1 cellular context compared by ENCODE assay signal in the genomic region with DNA sequence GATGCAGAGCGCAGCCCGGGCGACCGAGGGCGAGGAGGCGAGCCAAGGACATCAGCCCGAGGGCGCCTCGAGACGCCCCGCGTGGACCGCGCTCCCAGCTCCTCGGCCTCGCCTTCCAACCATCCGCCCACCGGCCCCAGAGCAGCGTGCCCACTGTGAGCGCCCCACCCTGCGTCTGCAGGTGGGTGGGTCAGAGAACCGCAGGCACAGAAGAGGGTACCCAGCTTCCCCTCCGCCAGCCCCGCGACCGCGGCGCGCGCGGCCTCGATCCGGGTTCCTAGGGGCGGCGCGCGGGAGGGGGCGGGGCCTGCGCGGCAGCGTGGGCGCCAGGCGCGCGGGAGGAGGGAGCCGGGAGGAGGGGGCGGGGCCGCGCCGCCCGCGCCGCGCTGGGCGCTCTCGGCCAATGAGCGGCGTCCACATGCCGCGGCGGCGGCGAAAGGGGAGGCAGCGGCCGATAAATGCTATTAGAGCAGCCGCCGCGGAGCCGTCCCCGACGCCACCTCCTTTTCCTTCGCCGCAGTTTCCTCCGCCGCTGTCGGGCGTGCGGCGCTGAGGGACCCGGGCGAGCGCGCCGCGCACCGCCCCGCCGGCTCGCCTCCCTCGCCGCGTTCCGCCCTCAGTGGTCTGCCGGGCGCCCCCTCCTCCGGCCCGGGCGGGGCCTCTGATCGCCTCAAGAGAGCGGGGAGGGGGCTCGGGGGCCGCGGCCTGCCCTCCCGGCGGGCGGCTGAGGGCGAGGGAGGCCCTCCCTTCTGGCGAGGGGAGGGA.
A peak's percentile ranks its signal among the peaks of the same experiment; 100 is the strongest.
TF ChIP-seq lines count a peak whose summit lies in the region.

A gene (plus strand): TSS at position 464 of the 765 bp plus-strand sequence. CDS start 543 bp downstream, outside the sequence.

TF ChIP-seq in HepG2, 621 proteins besides CTCF, POLR2A, EP300 and RAD21 (continued from another document and continues in another):
- TF ChIP-seq, protein P1, sequence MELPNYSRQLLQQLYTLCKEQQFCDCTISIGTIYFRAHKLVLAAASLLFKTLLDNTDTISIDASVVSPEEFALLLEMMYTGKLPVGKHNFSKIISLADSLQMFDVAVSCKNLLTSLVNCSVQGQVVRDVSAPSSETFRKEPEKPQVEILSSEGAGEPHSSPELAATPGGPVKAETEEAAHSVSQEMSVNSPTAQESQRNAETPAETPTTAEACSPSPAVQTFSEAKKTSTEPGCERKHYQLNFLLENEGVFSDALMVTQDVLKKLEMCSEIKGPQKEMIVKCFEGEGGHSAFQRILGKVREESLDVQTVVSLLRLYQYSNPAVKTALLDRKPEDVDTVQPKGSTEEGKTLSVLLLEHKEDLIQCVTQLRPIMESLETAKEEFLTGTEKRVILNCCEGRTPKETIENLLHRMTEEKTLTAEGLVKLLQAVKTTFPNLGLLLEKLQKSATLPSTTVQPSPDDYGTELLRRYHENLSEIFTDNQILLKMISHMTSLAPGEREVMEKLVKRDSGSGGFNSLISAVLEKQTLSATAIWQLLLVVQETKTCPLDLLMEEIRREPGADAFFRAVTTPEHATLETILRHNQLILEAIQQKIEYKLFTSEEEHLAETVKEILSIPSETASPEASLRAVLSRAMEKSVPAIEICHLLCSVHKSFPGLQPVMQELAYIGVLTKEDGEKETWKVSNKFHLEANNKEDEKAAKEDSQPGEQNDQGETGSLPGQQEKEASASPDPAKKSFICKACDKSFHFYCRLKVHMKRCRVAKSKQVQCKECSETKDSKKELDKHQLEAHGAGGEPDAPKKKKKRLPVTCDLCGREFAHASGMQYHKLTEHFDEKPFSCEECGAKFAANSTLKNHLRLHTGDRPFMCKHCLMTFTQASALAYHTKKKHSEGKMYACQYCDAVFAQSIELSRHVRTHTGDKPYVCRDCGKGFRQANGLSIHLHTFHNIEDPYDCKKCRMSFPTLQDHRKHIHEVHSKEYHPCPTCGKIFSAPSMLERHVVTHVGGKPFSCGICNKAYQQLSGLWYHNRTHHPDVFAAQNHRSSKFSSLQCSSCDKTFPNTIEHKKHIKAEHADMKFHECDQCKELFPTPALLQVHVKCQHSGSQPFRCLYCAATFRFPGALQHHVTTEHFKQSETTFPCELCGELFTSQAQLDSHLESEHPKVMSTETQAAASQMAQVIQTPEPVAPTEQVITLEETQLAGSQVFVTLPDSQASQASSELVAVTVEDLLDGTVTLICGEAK (IDR thresholded peaks at IDR 0.05), result no peak
- TF ChIP-seq, protein P1 (CRISPR knock-in tag; IDR thresholded peaks at IDR 0.05), result peak; percentile 51; the same call in 1 of the 2 replicates
- TF ChIP-seq, protein P2, sequence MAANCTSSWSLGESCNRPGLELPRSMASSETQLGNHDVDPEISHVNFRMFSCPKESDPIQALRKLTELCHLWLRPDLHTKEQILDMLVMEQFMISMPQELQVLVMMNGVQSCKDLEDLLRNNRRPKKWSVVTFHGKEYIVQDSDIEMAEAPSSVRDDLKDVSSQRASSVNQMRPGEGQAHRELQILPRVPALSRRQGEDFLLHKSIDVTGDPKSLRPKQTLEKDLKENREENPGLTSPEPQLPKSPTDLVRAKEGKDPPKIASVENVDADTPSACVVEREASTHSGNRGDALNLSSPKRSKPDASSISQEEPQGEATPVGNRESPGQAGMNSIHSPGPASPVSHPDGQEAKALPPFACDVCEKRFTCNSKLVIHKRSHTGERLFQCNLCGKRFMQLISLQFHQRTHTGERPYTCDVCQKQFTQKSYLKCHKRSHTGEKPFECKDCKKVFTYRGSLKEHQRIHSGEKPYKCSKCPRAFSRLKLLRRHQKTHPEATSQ (CRISPR knock-in tag; IDR thresholded peaks at IDR 0.05; ENCODE audit: borderline replicate concordance), result no peak
- TF ChIP-seq ZNF354B (CRISPR knock-in tag; IDR thresholded peaks at IDR 0.05) (no peak), NFYC (CRISPR knock-in tag; IDR thresholded peaks at IDR 0.05) (peak; percentile 44; the same call in 1 of the 2 replicates), KDM3A (CRISPR knock-in tag; IDR thresholded peaks at IDR 0.05; ENCODE audit: low read depth) (0 out of 2 replicates have a peak, but pooled peaks have one; percentile 23), ZNF510 (CRISPR knock-in tag; IDR thresholded peaks at IDR 0.05; ENCODE audit: low read depth) (no peak), U2AF1 (optimal IDR thresholded peaks at IDR 0.05; ENCODE audit: low read depth, low read length) (no peak), ZNF329 (CRISPR knock-in tag; IDR thresholded peaks at IDR 0.05; ENCODE audit: low read depth) (peak; percentile 68), EHMT2 (IDR thresholded peaks at IDR 0.05; ENCODE audit: borderline replicate concordance, low read depth, low read length) (no peak), KLF16 (CRISPR knock-in tag; IDR thresholded peaks at IDR 0.05) (no peak; a peak in 1 of 4 replicates), RBFOX2 (IDR thresholded peaks at IDR 0.05; ENCODE audit: low read depth, low read length) (peak; percentile 89), PLRG1 (conservative IDR thresholded peaks at IDR 0.05) (no peak), SAFB2 (CRISPR knock-in tag; IDR thresholded peaks at IDR 0.05; ENCODE audit: borderline replicate concordance, low read depth) (0 out of 2 replicates have a peak, but pooled peaks have one; percentile 16), IKZF4 (CRISPR knock-in tag; IDR thresholded peaks at IDR 0.05; ENCODE audit: borderline replicate concordance, low read depth, not compliant biosample characterization) (no peak), ZNF282 (IDR thresholded peaks at IDR 0.05; ENCODE audit: partially characterized antibody) (no peak), ZNF674 (CRISPR knock-in tag; IDR thresholded peaks at IDR 0.05; ENCODE audit: low read depth) (peak; percentile 51; the same call in 1 of the 2 replicates), IRX3 (CRISPR knock-in tag; IDR thresholded peaks at IDR 0.05; ENCODE audit: borderline replicate concordance, low read depth) (peak; percentile 25; the same call in 1 of the 2 replicates), MAZ (IDR thresholded peaks at IDR 0.05; ENCODE audit: borderline replicate concordance, low read depth, low read length) (no peak), MAZ (CRISPR knock-in tag; IDR thresholded peaks at IDR 0.05; ENCODE audit: low read depth) (peak; percentile 59), MATR3 (CRISPR knock-in tag; IDR thresholded peaks at IDR 0.05) (no peak), ZNF746 (CRISPR knock-in tag; IDR thresholded peaks at IDR 0.05) (0 out of 2 replicates have a peak, but pooled peaks have one; percentile 2), FIP1L1 (IDR thresholded peaks at IDR 0.05; ENCODE audit: borderline replicate concordance, insufficient read depth, low read depth, low read length) (no peak), CEBPG (CRISPR knock-in tag; IDR thresholded peaks at IDR 0.05) (no peak), HDAC1 (CRISPR knock-in tag; IDR thresholded peaks at IDR 0.05) (peak; percentile 49; the same call in 1 of the 2 replicates), NFRKB (IDR thresholded peaks at IDR 0.05) (no peak), CBX5 (CRISPR knock-in tag; IDR thresholded peaks at IDR 0.05; ENCODE audit: borderline replicate concordance) (no peak), SALL2 (CRISPR knock-in tag; IDR thresholded peaks at IDR 0.05) (peak; percentile 43; the same call in 1 of the 2 replicates)
- TF ChIP-seq, protein P3, sequence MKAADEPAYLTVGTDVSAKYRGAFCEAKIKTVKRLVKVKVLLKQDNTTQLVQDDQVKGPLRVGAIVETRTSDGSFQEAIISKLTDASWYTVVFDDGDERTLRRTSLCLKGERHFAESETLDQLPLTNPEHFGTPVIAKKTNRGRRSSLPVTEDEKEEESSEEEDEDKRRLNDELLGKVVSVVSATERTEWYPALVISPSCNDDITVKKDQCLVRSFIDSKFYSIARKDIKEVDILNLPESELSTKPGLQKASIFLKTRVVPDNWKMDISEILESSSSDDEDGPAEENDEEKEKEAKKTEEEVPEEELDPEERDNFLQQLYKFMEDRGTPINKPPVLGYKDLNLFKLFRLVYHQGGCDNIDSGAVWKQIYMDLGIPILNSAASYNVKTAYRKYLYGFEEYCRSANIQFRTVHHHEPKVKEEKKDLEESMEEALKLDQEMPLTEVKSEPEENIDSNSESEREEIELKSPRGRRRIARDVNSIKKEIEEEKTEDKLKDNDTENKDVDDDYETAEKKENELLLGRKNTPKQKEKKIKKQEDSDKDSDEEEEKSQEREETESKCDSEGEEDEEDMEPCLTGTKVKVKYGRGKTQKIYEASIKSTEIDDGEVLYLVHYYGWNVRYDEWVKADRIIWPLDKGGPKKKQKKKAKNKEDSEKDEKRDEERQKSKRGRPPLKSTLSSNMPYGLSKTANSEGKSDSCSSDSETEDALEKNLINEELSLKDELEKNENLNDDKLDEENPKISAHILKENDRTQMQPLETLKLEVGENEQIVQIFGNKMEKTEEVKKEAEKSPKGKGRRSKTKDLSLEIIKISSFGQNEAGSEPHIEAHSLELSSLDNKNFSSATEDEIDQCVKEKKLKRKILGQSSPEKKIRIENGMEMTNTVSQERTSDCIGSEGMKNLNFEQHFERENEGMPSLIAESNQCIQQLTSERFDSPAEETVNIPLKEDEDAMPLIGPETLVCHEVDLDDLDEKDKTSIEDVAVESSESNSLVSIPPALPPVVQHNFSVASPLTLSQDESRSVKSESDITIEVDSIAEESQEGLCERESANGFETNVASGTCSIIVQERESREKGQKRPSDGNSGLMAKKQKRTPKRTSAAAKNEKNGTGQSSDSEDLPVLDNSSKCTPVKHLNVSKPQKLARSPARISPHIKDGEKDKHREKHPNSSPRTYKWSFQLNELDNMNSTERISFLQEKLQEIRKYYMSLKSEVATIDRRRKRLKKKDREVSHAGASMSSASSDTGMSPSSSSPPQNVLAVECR (CRISPR knock-in tag; IDR thresholded peaks at IDR 0.05; ENCODE audit: borderline replicate concordance), result peak; percentile 60; the same call in 1 of the 2 replicates
- TF ChIP-seq, protein P4, sequence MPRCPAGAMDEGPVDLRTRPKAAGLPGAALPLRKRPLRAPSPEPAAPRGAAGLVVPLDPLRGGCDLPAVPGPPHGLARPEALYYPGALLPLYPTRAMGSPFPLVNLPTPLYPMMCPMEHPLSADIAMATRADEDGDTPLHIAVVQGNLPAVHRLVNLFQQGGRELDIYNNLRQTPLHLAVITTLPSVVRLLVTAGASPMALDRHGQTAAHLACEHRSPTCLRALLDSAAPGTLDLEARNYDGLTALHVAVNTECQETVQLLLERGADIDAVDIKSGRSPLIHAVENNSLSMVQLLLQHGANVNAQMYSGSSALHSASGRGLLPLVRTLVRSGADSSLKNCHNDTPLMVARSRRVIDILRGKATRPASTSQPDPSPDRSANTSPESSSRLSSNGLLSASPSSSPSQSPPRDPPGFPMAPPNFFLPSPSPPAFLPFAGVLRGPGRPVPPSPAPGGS (CRISPR knock-in tag; IDR thresholded peaks at IDR 0.05), result peak; percentile 66; the same call in 1 of the 2 replicates
- TF ChIP-seq, protein P5, sequence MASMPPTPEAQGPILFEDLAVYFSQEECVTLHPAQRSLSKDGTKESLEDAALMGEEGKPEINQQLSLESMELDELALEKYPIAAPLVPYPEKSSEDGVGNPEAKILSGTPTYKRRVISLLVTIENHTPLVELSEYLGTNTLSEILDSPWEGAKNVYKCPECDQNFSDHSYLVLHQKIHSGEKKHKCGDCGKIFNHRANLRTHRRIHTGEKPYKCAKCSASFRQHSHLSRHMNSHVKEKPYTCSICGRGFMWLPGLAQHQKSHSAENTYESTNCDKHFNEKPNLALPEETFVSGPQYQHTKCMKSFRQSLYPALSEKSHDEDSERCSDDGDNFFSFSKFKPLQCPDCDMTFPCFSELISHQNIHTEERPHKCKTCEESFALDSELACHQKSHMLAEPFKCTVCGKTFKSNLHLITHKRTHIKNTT (CRISPR knock-in tag; IDR thresholded peaks at IDR 0.05), result no peak
- TF ChIP-seq, protein P6, sequence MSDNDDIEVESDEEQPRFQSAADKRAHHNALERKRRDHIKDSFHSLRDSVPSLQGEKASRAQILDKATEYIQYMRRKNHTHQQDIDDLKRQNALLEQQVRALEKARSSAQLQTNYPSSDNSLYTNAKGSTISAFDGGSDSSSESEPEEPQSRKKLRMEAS (IDR thresholded peaks at IDR 0.05), result peak; percentile 60
- TF ChIP-seq, protein P7, sequence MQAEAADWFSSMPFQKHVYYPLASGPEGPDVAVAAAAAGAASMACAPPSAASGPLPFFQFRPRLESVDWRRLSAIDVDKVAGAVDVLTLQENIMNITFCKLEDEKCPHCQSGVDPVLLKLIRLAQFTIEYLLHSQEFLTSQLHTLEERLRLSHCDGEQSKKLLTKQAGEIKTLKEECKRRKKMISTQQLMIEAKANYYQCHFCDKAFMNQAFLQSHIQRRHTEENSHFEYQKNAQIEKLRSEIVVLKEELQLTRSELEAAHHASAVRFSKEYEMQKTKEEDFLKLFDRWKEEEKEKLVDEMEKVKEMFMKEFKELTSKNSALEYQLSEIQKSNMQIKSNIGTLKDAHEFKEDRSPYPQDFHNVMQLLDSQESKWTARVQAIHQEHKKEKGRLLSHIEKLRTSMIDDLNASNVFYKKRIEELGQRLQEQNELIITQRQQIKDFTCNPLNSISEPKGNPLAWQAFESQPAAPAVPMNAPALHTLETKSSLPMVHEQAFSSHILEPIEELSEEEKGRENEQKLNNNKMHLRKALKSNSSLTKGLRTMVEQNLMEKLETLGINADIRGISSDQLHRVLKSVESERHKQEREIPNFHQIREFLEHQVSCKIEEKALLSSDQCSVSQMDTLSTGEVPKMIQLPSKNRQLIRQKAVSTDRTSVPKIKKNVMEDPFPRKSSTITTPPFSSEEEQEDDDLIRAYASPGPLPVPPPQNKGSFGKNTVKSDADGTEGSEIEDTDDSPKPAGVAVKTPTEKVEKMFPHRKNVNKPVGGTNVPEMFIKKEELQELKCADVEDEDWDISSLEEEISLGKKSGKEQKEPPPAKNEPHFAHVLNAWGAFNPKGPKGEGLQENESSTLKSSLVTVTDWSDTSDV (CRISPR knock-in tag; IDR thresholded peaks at IDR 0.05), result no peak
- TF ChIP-seq, protein P8, sequence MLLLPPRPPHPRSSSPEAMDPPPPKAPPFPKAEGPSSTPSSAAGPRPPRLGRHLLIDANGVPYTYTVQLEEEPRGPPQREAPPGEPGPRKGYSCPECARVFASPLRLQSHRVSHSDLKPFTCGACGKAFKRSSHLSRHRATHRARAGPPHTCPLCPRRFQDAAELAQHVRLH (CRISPR knock-in tag; IDR thresholded peaks at IDR 0.05; ENCODE audit: borderline replicate concordance, low read depth), result no peak
